In the genomic region with DNA sequence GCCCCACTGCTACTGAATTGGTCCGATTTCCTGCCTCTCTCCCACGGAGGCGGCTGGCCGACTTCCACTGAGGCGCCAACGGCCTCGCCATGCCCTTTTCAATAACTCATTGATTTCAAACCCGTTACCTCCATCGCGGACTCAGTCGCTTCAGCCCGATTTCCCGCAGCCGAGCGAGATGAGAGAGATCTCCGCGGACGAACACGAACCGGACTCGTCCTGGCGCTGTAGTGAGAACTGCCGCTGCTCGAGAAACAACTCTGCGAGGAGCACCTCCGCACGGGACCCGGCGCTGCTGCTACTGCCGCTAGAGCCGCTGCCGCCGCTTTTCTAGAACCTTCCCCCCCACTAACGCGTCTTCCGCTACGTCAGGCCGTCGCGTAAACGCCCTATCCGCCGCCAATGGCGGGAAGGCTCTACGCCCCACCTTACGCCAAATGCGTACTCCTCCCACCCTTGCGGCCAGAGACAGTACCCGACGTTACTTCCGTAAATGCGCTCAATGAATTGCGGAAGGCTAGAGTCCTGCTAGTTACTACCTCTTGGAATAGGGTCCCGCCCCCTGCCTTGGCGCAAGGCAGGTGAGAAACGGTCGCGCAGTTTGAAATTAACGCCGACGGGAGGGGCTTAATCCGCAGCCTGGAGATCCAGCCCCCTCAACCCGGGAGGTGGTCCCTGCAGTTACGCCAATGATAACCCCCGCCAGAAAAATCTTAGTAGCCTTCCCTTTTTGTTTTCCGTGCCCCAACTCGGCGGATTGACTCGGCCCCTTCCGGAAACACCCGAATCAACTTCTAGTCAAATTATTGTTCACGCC, we compare ENCODE assay signal across 1 cellular context.
TF ChIP-seq lines count a peak whose summit lies in the region.

A gene (minus strand): TSS at position 303 of the 817 bp plus-strand sequence. CDS start 169 bp downstream, at position 134.

TF ChIP-seq in GM12878, 131 proteins besides CTCF, POLR2A, EP300 and RAD21 (continued from another document and continues in another):
- TF ChIP-seq, protein P1, sequence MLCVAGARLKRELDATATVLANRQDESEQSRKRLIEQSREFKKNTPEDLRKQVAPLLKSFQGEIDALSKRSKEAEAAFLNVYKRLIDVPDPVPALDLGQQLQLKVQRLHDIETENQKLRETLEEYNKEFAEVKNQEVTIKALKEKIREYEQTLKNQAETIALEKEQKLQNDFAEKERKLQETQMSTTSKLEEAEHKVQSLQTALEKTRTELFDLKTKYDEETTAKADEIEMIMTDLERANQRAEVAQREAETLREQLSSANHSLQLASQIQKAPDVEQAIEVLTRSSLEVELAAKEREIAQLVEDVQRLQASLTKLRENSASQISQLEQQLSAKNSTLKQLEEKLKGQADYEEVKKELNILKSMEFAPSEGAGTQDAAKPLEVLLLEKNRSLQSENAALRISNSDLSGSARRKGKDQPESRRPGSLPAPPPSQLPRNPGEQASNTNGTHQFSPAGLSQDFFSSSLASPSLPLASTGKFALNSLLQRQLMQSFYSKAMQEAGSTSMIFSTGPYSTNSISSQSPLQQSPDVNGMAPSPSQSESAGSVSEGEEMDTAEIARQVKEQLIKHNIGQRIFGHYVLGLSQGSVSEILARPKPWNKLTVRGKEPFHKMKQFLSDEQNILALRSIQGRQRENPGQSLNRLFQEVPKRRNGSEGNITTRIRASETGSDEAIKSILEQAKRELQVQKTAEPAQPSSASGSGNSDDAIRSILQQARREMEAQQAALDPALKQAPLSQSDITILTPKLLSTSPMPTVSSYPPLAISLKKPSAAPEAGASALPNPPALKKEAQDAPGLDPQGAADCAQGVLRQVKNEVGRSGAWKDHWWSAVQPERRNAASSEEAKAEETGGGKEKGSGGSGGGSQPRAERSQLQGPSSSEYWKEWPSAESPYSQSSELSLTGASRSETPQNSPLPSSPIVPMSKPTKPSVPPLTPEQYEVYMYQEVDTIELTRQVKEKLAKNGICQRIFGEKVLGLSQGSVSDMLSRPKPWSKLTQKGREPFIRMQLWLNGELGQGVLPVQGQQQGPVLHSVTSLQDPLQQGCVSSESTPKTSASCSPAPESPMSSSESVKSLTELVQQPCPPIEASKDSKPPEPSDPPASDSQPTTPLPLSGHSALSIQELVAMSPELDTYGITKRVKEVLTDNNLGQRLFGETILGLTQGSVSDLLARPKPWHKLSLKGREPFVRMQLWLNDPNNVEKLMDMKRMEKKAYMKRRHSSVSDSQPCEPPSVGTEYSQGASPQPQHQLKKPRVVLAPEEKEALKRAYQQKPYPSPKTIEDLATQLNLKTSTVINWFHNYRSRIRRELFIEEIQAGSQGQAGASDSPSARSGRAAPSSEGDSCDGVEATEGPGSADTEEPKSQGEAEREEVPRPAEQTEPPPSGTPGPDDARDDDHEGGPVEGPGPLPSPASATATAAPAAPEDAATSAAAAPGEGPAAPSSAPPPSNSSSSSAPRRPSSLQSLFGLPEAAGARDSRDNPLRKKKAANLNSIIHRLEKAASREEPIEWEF (IDR thresholded peaks at IDR 0.05; ENCODE audit: insufficient replicate concordance, low read depth, low read length), result no peak
- no peak; the same call in 1 of the 2 replicates for TF ChIP-seq ESRRA (IDR thresholded peaks at IDR 0.05; ENCODE audit: low read length)
- no peak for TF ChIP-seq CEBPB (IDR thresholded peaks at IDR 0.05; ENCODE audit: borderline replicate concordance in 1 of 2, low read depth in 2 of 2, low read length in 2 of 2)
- no peak for TF ChIP-seq SUZ12 (IDR thresholded peaks at IDR 0.05; ENCODE audit: unreplicated experiment)
- TF ChIP-seq HDGF (IDR thresholded peaks at IDR 0.05), result peak; percentile 64; the same call in 1 of the 2 replicates
- peak; percentile 37; the same call in 1 of the 2 replicates for TF ChIP-seq FOXM1 (IDR thresholded peaks at IDR 0.05; ENCODE audit: low read depth, low read length)
- peak; percentile 96 for TF ChIP-seq HDAC6 (IDR thresholded peaks at IDR 0.05; ENCODE audit: unreplicated experiment)
- 0 out of 2 replicates have a peak, but pooled peaks have one; percentile 8 for TF ChIP-seq SREBF1 (IDR thresholded peaks at IDR 0.05; ENCODE audit: low read length)
- peak; percentile 90 for TF ChIP-seq KLF5 (IDR thresholded peaks at IDR 0.05; ENCODE audit: partially characterized antibody)
- 0 out of 2 replicates have a peak, but pooled peaks have one; percentile 5 for TF ChIP-seq NRF1 (conservative IDR thresholded peaks at IDR 0.05; ENCODE audit: low read depth, low read length)
- TF ChIP-seq, protein P2, sequence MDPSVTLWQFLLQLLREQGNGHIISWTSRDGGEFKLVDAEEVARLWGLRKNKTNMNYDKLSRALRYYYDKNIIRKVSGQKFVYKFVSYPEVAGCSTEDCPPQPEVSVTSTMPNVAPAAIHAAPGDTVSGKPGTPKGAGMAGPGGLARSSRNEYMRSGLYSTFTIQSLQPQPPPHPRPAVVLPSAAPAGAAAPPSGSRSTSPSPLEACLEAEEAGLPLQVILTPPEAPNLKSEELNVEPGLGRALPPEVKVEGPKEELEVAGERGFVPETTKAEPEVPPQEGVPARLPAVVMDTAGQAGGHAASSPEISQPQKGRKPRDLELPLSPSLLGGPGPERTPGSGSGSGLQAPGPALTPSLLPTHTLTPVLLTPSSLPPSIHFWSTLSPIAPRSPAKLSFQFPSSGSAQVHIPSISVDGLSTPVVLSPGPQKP (IDR thresholded peaks at IDR 0.05; ENCODE audit: low read depth, low read length), result 0 out of 2 replicates have a peak, but pooled peaks have one; percentile 52
- peak; percentile 100 for TF ChIP-seq POLR2AphosphoS5 (IDR thresholded peaks at IDR 0.05; ENCODE audit: low read length)
- TF ChIP-seq SPI1 (IDR thresholded peaks at IDR 0.05; ENCODE audit: borderline replicate concordance, insufficient read depth, low read depth, low read length), result 0 out of 2 replicates have a peak, but pooled peaks have one; percentile 25
- peak; percentile 98 for TF ChIP-seq CBFB (IDR thresholded peaks at IDR 0.05; ENCODE audit: low read depth)
- peak; percentile 50; the same call in 1 of the 2 replicates for TF ChIP-seq HCFC1 (IDR thresholded peaks at IDR 0.05; ENCODE audit: low read length)
- TF ChIP-seq, protein P3, sequence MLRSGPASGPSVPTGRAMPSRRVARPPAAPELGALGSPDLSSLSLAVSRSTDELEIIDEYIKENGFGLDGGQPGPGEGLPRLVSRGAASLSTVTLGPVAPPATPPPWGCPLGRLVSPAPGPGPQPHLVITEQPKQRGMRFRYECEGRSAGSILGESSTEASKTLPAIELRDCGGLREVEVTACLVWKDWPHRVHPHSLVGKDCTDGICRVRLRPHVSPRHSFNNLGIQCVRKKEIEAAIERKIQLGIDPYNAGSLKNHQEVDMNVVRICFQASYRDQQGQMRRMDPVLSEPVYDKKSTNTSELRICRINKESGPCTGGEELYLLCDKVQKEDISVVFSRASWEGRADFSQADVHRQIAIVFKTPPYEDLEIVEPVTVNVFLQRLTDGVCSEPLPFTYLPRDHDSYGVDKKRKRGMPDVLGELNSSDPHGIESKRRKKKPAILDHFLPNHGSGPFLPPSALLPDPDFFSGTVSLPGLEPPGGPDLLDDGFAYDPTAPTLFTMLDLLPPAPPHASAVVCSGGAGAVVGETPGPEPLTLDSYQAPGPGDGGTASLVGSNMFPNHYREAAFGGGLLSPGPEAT (IDR thresholded peaks at IDR 0.05; ENCODE audit: low read depth), result 0 out of 2 replicates have a peak, but pooled peaks have one; percentile 4
- no peak for TF ChIP-seq MYB (IDR thresholded peaks at IDR 0.05; ENCODE audit: borderline replicate concordance, low read depth, low read length)
- TF ChIP-seq, protein P4, sequence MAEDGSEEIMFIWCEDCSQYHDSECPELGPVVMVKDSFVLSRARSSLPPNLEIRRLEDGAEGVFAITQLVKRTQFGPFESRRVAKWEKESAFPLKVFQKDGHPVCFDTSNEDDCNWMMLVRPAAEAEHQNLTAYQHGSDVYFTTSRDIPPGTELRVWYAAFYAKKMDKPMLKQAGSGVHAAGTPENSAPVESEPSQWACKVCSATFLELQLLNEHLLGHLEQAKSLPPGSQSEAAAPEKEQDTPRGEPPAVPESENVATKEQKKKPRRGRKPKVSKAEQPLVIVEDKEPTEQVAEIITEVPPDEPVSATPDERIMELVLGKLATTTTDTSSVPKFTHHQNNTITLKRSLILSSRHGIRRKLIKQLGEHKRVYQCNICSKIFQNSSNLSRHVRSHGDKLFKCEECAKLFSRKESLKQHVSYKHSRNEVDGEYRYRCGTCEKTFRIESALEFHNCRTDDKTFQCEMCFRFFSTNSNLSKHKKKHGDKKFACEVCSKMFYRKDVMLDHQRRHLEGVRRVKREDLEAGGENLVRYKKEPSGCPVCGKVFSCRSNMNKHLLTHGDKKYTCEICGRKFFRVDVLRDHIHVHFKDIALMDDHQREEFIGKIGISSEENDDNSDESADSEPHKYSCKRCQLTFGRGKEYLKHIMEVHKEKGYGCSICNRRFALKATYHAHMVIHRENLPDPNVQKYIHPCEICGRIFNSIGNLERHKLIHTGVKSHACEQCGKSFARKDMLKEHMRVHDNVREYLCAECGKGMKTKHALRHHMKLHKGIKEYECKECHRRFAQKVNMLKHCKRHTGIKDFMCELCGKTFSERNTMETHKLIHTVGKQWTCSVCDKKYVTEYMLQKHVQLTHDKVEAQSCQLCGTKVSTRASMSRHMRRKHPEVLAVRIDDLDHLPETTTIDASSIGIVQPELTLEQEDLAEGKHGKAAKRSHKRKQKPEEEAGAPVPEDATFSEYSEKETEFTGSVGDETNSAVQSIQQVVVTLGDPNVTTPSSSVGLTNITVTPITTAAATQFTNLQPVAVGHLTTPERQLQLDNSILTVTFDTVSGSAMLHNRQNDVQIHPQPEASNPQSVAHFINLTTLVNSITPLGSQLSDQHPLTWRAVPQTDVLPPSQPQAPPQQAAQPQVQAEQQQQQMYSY (CRISPR knock-in tag; IDR thresholded peaks at IDR 0.05), result no peak
- peak; percentile 76 for TF ChIP-seq BACH1 (IDR thresholded peaks at IDR 0.05; ENCODE audit: borderline replicate concordance)
- TF ChIP-seq, protein P5, sequence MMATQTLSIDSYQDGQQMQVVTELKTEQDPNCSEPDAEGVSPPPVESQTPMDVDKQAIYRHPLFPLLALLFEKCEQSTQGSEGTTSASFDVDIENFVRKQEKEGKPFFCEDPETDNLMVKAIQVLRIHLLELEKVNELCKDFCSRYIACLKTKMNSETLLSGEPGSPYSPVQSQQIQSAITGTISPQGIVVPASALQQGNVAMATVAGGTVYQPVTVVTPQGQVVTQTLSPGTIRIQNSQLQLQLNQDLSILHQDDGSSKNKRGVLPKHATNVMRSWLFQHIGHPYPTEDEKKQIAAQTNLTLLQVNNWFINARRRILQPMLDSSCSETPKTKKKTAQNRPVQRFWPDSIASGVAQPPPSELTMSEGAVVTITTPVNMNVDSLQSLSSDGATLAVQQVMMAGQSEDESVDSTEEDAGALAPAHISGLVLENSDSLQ (IDR thresholded peaks at IDR 0.05), result peak; percentile 73
- TF ChIP-seq POLR2AphosphoS2 (IDR thresholded peaks at IDR 0.05; ENCODE audit: low read depth, low read length), result peak; percentile 100
- peak; percentile 86 for TF ChIP-seq CREM (IDR thresholded peaks at IDR 0.05; ENCODE audit: low read depth)
- peak in 1 of 2 experiments; percentile 60; a peak in 2 of 4 replicates for TF ChIP-seq SRF (IDR thresholded peaks at IDR 0.05; ENCODE audit: low read depth in 2 of 2, low read length in 2 of 2)
- TF ChIP-seq SREBF2 (IDR thresholded peaks at IDR 0.05; ENCODE audit: low read length), result peak; percentile 49; the same call in 1 of the 2 replicates
- TF ChIP-seq SP1 (IDR thresholded peaks at IDR 0.05; ENCODE audit: low read depth, low read length), result peak; percentile 41
- peak; percentile 88 for TF ChIP-seq CHD1 (IDR thresholded peaks at IDR 0.05; ENCODE audit: low read depth, low read length)
- no peak for TF ChIP-seq RBBP5 (conservative IDR thresholded peaks at IDR 0.05)
- TF ChIP-seq, protein P6, sequence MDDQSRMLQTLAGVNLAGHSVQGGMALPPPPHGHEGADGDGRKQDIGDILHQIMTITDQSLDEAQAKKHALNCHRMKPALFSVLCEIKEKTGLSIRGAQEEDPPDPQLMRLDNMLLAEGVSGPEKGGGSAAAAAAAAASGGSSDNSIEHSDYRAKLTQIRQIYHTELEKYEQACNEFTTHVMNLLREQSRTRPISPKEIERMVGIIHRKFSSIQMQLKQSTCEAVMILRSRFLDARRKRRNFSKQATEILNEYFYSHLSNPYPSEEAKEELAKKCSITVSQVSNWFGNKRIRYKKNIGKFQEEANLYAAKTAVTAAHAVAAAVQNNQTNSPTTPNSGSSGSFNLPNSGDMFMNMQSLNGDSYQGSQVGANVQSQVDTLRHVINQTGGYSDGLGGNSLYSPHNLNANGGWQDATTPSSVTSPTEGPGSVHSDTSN (IDR thresholded peaks at IDR 0.05; ENCODE audit: insufficient replicate concordance, low read depth, low read length), result peak; percentile 50
- TF ChIP-seq, protein P7, sequence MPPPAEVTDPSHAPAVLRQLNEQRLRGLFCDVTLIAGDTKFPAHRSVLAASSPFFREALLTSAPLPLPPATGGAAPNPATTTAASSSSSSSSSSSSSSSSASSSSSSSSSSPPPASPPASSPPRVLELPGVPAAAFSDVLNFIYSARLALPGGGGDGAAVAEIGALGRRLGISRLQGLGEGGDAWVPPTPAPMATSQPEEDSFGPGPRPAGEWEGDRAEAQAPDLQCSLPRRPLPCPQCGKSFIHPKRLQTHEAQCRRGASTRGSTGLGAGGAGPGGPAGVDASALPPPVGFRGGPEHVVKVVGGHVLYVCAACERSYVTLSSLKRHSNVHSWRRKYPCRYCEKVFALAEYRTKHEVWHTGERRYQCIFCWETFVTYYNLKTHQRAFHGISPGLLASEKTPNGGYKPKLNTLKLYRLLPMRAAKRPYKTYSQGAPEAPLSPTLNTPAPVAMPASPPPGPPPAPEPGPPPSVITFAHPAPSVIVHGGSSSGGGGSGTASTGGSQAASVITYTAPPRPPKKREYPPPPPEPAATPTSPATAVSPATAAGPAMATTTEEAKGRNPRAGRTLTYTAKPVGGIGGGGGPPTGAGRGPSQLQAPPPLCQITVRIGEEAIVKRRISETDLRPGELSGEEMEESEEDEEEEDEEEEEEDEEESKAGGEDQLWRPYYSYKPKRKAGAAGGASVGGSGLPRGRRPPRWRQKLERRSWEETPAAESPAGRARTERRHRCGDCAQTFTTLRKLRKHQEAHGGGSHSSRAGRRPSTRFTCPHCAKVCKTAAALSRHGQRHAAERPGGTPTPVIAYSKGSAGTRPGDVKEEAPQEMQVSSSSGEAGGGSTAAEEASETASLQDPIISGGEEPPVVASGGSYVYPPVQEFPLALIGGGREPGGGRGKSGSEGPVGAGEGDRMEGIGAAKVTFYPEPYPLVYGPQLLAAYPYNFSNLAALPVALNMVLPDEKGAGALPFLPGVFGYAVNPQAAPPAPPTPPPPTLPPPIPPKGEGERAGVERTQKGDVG (CRISPR knock-in tag; IDR thresholded peaks at IDR 0.05), result 0 out of 2 replicates have a peak, but pooled peaks have one; percentile 32
- peak; percentile 83; the same call in 1 of the 2 replicates for TF ChIP-seq TCF12 (IDR thresholded peaks at IDR 0.05; ENCODE audit: low read depth, low read length)
